21 cellular contexts compared by ENCODE assay signal in the genomic region with DNA sequence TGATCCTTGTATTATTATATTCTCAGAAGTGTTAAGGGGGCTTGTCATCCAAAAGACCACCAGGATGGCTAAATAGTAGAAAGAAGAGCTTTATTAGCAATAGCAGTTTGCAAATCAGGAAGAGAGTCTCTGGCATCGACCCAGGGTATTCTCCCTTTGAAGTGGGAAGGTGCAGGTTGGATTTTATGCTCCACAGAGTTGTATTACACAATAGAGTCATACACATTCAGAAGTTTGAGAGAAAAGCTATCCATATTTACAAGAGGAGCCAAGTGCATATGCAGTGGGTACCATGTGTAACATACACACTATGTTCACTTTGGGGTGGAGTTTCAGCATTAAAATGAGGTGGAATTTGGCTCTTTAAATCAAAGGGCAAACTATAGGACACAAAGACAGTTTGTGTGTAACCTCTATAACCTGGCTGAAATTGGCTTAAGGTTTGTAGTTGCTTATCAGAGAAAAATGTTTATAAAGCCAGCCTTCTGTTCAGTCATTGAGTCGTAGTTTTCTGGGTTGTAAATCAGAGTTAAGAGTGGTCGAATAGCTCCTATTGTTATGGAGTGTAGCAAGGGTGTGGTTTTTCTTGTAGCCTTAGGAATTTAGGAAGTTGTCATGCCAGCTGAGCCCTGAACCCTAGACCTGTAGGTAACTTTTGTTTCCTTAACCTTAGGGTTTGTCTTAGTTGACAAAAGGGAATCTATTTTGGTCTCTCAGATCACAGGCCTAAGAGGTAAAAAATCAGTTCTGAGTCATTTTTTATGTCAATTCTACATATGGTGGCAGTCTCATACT.
A peak's percentile ranks its signal among the peaks of the same experiment; 100 is the strongest.
DNase-seq lines count a peak whose midpoint lies in the region; ATAC-seq and TF ChIP-seq lines count a peak whose summit lies in the region.
"Had no signal": no experiment of that assay in that cellular context is flagged by ENCODE, and none has a peak within 500 bp of the region (broad histone marks: within the 10 kb centered on the region; RNA-seq: fewer than 3 reads in every experiment).

No MANE protein-coding gene starts in this region.

- no peak for TF ChIP-seq POLR2A in breast epithelium (IDR thresholded peaks at IDR 0.05)
- no peak for TF ChIP-seq POLR2A in esophagus muscularis mucosa (IDR thresholded peaks at IDR 0.05; ENCODE audit: low read depth)

- no peaks in the 10 kb centered on the region for H3K27me3 ChIP-seq in mammary epithelial cell (ENCODE audit: insufficient read depth, low read length)
- no peaks in the 10 kb centered on the region for H3K27me3 ChIP-seq in breast epithelium
- H3K27me3 ChIP-seq in iPS-20b (ENCODE audit: insufficient read depth, low read length) = no peaks in the 10 kb centered on the region
- no peaks in the 10 kb centered on the region for H3K27me3 ChIP-seq in esophagus muscularis mucosa
- H3K27me3 ChIP-seq: gastrocnemius medialis, transverse colon had no signal

- H3K36me3 ChIP-seq in mammary epithelial cell (ENCODE audit: insufficient read depth, low read length) = no peaks in the 10 kb centered on the region
- H3K36me3 ChIP-seq in breast epithelium = no peaks in the 10 kb centered on the region
- H3K36me3 ChIP-seq in iPS-20b (ENCODE audit: insufficient read depth, low read depth, low read length) = no peaks in the 10 kb centered on the region
- H3K36me3 ChIP-seq in esophagus muscularis mucosa = no peaks in the 10 kb centered on the region
- H3K36me3 ChIP-seq: gastrocnemius medialis, transverse colon had no signal

- TF ChIP-seq CTCF in mammary epithelial cell (conservative IDR thresholded peaks at IDR 0.05 in 1 of 2, IDR thresholded peaks at IDR 0.05 in 1 of 2; ENCODE audit: extremely low read depth in 1 of 2, insufficient read depth in 1 of 2, low read depth in 1 of 2, low read length in 2 of 2) (no peak), breast epithelium (IDR thresholded peaks at IDR 0.05) (no peak), WTC11 (IDR thresholded peaks at IDR 0.05) (no peak), type B pancreatic cell (conservative IDR thresholded peaks at IDR 0.05) (no peak), esophagus muscularis mucosa (IDR thresholded peaks at IDR 0.05) (no peak)

- DNase-seq in mammary epithelial cell (peak; percentile 20), breast epithelium (ENCODE audit: low spot score in 2 of 2) (no peak), WTC11 (ENCODE audit: low spot score) (no peak), type B pancreatic cell (ENCODE audit: extremely low spot score, unreplicated experiment) (no peak), esophagus muscularis mucosa (ENCODE audit: extremely low spot score) (no peak), AG08396 (ENCODE audit: low spot score) (no peak)
- DNase-seq in stimulated activated CD4-positive, alpha-beta T cell treated with anti-CD3 and anti-CD28 coated beads, Interleukin-4, amount 100 ng/mL, for 24 hours = no peak
- DNase-seq: activated CD4-positive, alpha-beta T cell treated with anti-CD3 and anti-CD28 coated beads, Interleukin-2, amount 50 U/mL, for 1 hour; activated CD8-positive, alpha-beta memory T cell treated with anti-CD3 and anti-CD28 coated beads, Interleukin-2, amount 50 U/mL, for 4 hours; activated effector memory CD4-positive, alpha-beta T cell treated with Interleukin-2 at 50 U/mL for 16 hours; erythroblast; gastrocnemius medialis; KG1; NCI-H1092; T-cell; transverse colon had no signal

- H3K9me3 Mint-ChIP-seq in WTC11 = peaks cover 18% of the 10 kb centered on the region
- no peaks in the 10 kb centered on the region for H3K9me3 Mint-ChIP-seq in type B pancreatic cell
- H3K9me3 Mint-ChIP-seq: dendritic cell treated with granulocyte-macrophage colony-stimulating factor and Interleukin-4, amounts not matched to agents 40 ng/mL and 50 ng/mL, for 4 days; stimulated activated naive CD8-positive, alpha-beta T cell treated with anti-CD3 and anti-CD28 coated beads, Interleukin-15, Interleukin-2, amounts not matched to agents 100 ng/mL and 50 ng/mL, for 24 hours; T-cell had no signal

- intact Hi-C loops in mammary epithelial cell (cut with micrococcal nuclease) = no loop called here
- intact Hi-C loops in breast epithelium (cut with DNase I; ENCODE audit: low total_unique reads) = no loop called here
- intact Hi-C loops in esophagus muscularis mucosa (cut with DNase I) = no loop called here

- no peaks in the 10 kb centered on the region for H3K9me3 ChIP-seq in mammary epithelial cell (replicated peaks; ENCODE audit: insufficient read depth, low read length)
- H3K9me3 ChIP-seq in breast epithelium = no peaks in the 10 kb centered on the region
- no peaks in the 10 kb centered on the region; the same call in 1 of the 2 replicates for H3K9me3 ChIP-seq in iPS-20b (ENCODE audit: insufficient read depth, low read depth, low read length)
- H3K9me3 ChIP-seq in esophagus muscularis mucosa = no peaks in the 10 kb centered on the region
- H3K9me3 ChIP-seq: gastrocnemius medialis, transverse colon had no signal

- ATAC-seq in WTC11 = peak; percentile 89
- ATAC-seq: gastrocnemius medialis, T-cell had no signal

- H2AFZ ChIP-seq in mammary epithelial cell (ENCODE audit: low read depth, low read length) = no peak overlapping the region

- H3K79me2 ChIP-seq in mammary epithelial cell (ENCODE audit: insufficient read depth, low read length) = no peaks in the 10 kb centered on the region

- in situ Hi-C loops in mammary epithelial cell (cut with MboI; ENCODE audit: low sequenced_read_pairs in 2 of 2) = no loop called here

- no peak for TF ChIP-seq EP300 in esophagus muscularis mucosa (IDR thresholded peaks at IDR 0.05)

- POLR2A ChIA-PET in WTC11 (lab: Charles Lee) = no interaction called here

- H3K4me3 ChIP-seq in mammary epithelial cell (replicated peaks in 1 of 3; ENCODE audit: insufficient read depth in 1 of 3, low read depth in 2 of 3, low read length in 3 of 3) = no peak overlapping the region
- H3K4me3 ChIP-seq in breast epithelium = no peak overlapping the region
- 0 out of 2 replicates have a peak overlapping the region, but pooled peaks have one; percentile 5 for H3K4me3 ChIP-seq in iPS-20b (ENCODE audit: low read length)
- no peak overlapping the region for H3K4me3 ChIP-seq in esophagus muscularis mucosa
- H3K4me3 ChIP-seq: gastrocnemius medialis, transverse colon had no signal

- H3K36me3 Mint-ChIP-seq in WTC11 = peaks cover 11% of the 10 kb centered on the region
- no peaks in the 10 kb centered on the region for H3K36me3 Mint-ChIP-seq in type B pancreatic cell
- H3K36me3 Mint-ChIP-seq: T-cell had no signal

- H3K4me2 ChIP-seq in mammary epithelial cell (ENCODE audit: insufficient read depth, low read depth, low read length) = peak overlapping the region; percentile 17

- no TSS peak for BruUV-seq in mammary epithelial cell (replicated peaks; lab: Mats Ljungman, UMichigan)

- H3K4me1 ChIP-seq in mammary epithelial cell (ENCODE audit: insufficient read depth, low read length) = peaks cover 16% of the 10 kb centered on the region
- no peaks in the 10 kb centered on the region for H3K4me1 ChIP-seq in breast epithelium
- H3K4me1 ChIP-seq in iPS-20b (ENCODE audit: insufficient read depth, low read length) = peaks cover 36% of the 10 kb centered on the region
- H3K4me1 ChIP-seq in esophagus muscularis mucosa = no peaks in the 10 kb centered on the region
- H3K4me1 ChIP-seq: gastrocnemius medialis, transverse colon had no signal

- WGBS in mammary epithelial cell (ENCODE audit: low coverage, missing lambda C conversion rate) = 58% methylated on average over 3 of the region's 3 CpGs
- 65% methylated on average over 3 of the region's 3 CpGs for WGBS in esophagus muscularis mucosa

- H3K4me1 Mint-ChIP-seq in WTC11 = peaks cover 53% of the 10 kb centered on the region
- no peaks in the 10 kb centered on the region for H3K4me1 Mint-ChIP-seq in type B pancreatic cell (ENCODE audit: unreplicated experiment)
- H3K4me1 Mint-ChIP-seq: B cell, T-cell had no signal

- H3K4me3 Mint-ChIP-seq in WTC11 (no peak overlapping the region), type B pancreatic cell (peak overlapping the region; percentile 5)
- H3K4me3 Mint-ChIP-seq: B cell; dendritic cell treated with granulocyte-macrophage colony-stimulating factor and Interleukin-4, amounts not matched to agents 40 ng/mL and 50 ng/mL, for 4 days; stimulated activated naive CD8-positive, alpha-beta T cell treated with anti-CD3 and anti-CD28 coated beads, Interleukin-15, Interleukin-2, amounts not matched to agents 100 ng/mL and 50 ng/mL, for 24 hours; T-cell had no signal

- no peak overlapping the region for H3K9ac ChIP-seq in mammary epithelial cell (ENCODE audit: insufficient read depth, low read length)
- no peak overlapping the region for H3K9ac ChIP-seq in iPS-20b (ENCODE audit: low read depth, low read length)

- dilution Hi-C loops in mammary epithelial cell (cut with HindIII; ENCODE audit: low sequenced_read_pairs) = loop anchor here (5.0 kb wide), 1 partner anchor 99 kb away; no protein-coding TSS in a partner anchor

- H3K27ac Mint-ChIP-seq in WTC11 = peak overlapping the region; percentile 66
- H3K27ac Mint-ChIP-seq in type B pancreatic cell = no peak overlapping the region
- H3K27ac Mint-ChIP-seq: B cell; dendritic cell treated with granulocyte-macrophage colony-stimulating factor and Interleukin-4, amounts not matched to agents 40 ng/mL and 50 ng/mL, for 4 days; stimulated activated naive CD8-positive, alpha-beta T cell treated with anti-CD3 and anti-CD28 coated beads, Interleukin-15, Interleukin-2, amounts not matched to agents 100 ng/mL and 50 ng/mL, for 24 hours; T-cell had no signal

- no peak overlapping the region for H3K27ac ChIP-seq in mammary epithelial cell (ENCODE audit: insufficient read depth, low read depth, low read length)
- H3K27ac ChIP-seq in breast epithelium = no peak overlapping the region
- no peak overlapping the region for H3K27ac ChIP-seq in iPS-20b (ENCODE audit: low read length)
- no peak overlapping the region for H3K27ac ChIP-seq in esophagus muscularis mucosa (replicated peaks in 1 of 4)
- H3K27ac ChIP-seq: 22Rv1, gastrocnemius medialis, transverse colon had no signal

- no peaks in the 10 kb centered on the region for H3K27me3 Mint-ChIP-seq in WTC11 (ENCODE audit: low read depth)
- H3K27me3 Mint-ChIP-seq in type B pancreatic cell = no peaks in the 10 kb centered on the region
- H3K27me3 Mint-ChIP-seq: dendritic cell treated with granulocyte-macrophage colony-stimulating factor and Interleukin-4, amounts not matched to agents 40 ng/mL and 50 ng/mL, for 4 days; stimulated activated naive CD8-positive, alpha-beta T cell treated with anti-CD3 and anti-CD28 coated beads, Interleukin-15, Interleukin-2, amounts not matched to agents 100 ng/mL and 50 ng/mL, for 24 hours had no signal

- H4K20me1 ChIP-seq in mammary epithelial cell (ENCODE audit: insufficient read depth, low read length) = no peaks in the 10 kb centered on the region

- CTCF ChIA-PET in mammary epithelial cell (lab: Charles Lee; ENCODE audit: low non-redundant PET) (interaction anchor here (0.7 kb wide), 1 partner anchor 229 kb away, joined by 4 read pairs; no protein-coding TSS in a partner anchor), WTC11 (lab: Charles Lee) (interaction anchor here (0.6 to 3.2 kb wide), 4 partner anchors 18 to 166 kb away, joined by 3 to 14 read pairs (median 7); no protein-coding TSS in a partner anchor)

TF ChIP-seq in WTC11, 78 proteins besides CTCF, POLR2A, EP300 and RAD21:
- no peak for TF ChIP-seq TEAD4 (CRISPR knock-in tag; IDR thresholded peaks at IDR 0.05)
TF ChIP-seq in WTC11: peak in this region for 0.
